In the genomic region with DNA sequence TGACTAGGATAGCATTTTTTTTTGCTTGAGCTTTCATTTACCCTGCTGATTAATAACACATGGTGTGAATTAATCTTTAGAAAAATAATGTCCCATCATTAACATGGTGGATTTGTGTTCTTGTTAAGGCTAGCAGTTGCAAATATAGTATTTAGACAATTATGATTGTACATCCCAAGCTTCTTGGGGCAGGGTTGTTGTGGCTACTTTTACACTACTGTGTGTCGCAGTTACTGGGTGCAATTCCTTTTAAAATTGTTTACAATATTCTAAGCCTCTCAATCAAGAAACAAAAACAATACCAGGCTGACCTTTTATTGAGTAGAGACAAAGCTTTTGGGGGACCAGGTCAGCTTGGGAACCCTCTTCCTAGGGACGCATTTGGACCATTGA, we compare ENCODE assay signal across 11 cellular contexts. TPM values are rescaled to one million over a fixed set of nuclear protein-coding genes. Genes with fewer than 3 reads are reported as not detected.
A peak's percentile ranks its signal among the peaks of the same experiment; 100 is the strongest.
DNase-seq lines count a peak whose midpoint lies in the region; ATAC-seq and TF ChIP-seq lines count a peak whose summit lies in the region.
"Had no signal": no experiment of that assay in that cellular context is flagged by ENCODE, and none has a peak within 500 bp of the region (broad histone marks: within the 10 kb centered on the region; RNA-seq: fewer than 3 reads in every experiment).

No MANE protein-coding gene starts in this region.

- CTCF ChIA-PET in CD8-positive, alpha-beta memory T cell (lab: Charles Lee), result no interaction called here
- CTCF ChIA-PET in activated B cell treated with CpG ODN at 0.5 μM for 24 hours (lab: Charles Lee), result no interaction called here

- ATAC-seq in activated B cell treated with CpG ODN at 0.5 μM for 24 hours (ENCODE audit: low read depth) (no peak), HG03196 (IDR thresholded peaks at IDR 0.05; ENCODE audit: unreplicated experiment) (no peak), GM21447 (IDR thresholded peaks at IDR 0.05; ENCODE audit: unreplicated experiment) (no peak)
- ATAC-seq: stimulated activated naive CD8-positive, alpha-beta T cell treated with anti-CD3 and anti-CD28 coated beads, Interleukin-15, Interleukin-2, amounts not matched to agents 100 U/mL and 50 U/mL, for 24 hours had no signal

- no peaks in the 10 kb centered on the region for H3K36me3 ChIP-seq in CD8-positive, alpha-beta memory T cell (ENCODE audit: insufficient read depth, low read length)
- H3K36me3 ChIP-seq in prostate gland, result no peaks in the 10 kb centered on the region

- no peak for DNase-seq in CD8-positive, alpha-beta memory T cell
- DNase-seq in activated B cell treated with CpG ODN at 0.5 μM for 24 hours, result no peak
- DNase-seq in fibroblast of the aortic adventitia (ENCODE audit: low read depth), result no peak
- no peak for DNase-seq in prostate gland (ENCODE audit: low spot score)
- DNase-seq in DMS114 treated with DMSO at 0.1 percent for 48 hours (lab: John Stamatoyannopoulos, UW; ENCODE audit: unreplicated experiment), result no peak
- DNase-seq in NCI-H1092 (lab: John Stamatoyannopoulos, UW), result no peak
- DNase-seq: amniotic stem cell; stimulated activated naive CD8-positive, alpha-beta T cell treated with anti-CD3 and anti-CD28 coated beads, Interleukin-15, Interleukin-2, amounts not matched to agents 100 U/mL and 50 U/mL, for 24 hours had no signal

- peaks cover 12% of the 10 kb centered on the region for H3K27me3 ChIP-seq in CD8-positive, alpha-beta memory T cell (ENCODE audit: insufficient read depth, low read length, poor library complexity, severe bottlenecking)
- H3K27me3 ChIP-seq in prostate gland (replicated peaks; ENCODE audit: insufficient read depth), result no peaks in the 10 kb centered on the region

- H3K4me1 Mint-ChIP-seq in CD8-positive, alpha-beta memory T cell, result peaks cover 4 to 20% (median 9%) of the 10 kb centered on the region in 3 donors
- peaks cover 12% of the 10 kb centered on the region for H3K4me1 Mint-ChIP-seq in activated B cell treated with CpG ODN at 0.5 μM for 24 hours

- H3K4me3 Mint-ChIP-seq in CD8-positive, alpha-beta memory T cell, result peak overlapping the region in 4 of 7 donors; percentile 9 to 74 (median 45)
- peak overlapping the region; percentile 16 for H3K4me3 Mint-ChIP-seq in activated B cell treated with CpG ODN at 0.5 μM for 24 hours

- H3K9me3 Mint-ChIP-seq in CD8-positive, alpha-beta memory T cell, result no peaks in the 10 kb centered on the region
- no peaks in the 10 kb centered on the region for H3K9me3 Mint-ChIP-seq in activated B cell treated with CpG ODN at 0.5 μM for 24 hours
- H3K9me3 Mint-ChIP-seq: IgD-negative memory B cell had no signal

- H3K27me3 Mint-ChIP-seq in CD8-positive, alpha-beta memory T cell, result peaks cover 28 to 55% of the 10 kb centered on the region in 2 donors
- peaks cover 5% of the 10 kb centered on the region for H3K27me3 Mint-ChIP-seq in activated B cell treated with CpG ODN at 0.5 μM for 24 hours

- POLR2A ChIA-PET in CD8-positive, alpha-beta memory T cell (lab: Charles Lee), result no interaction called here
- POLR2A ChIA-PET in activated B cell treated with CpG ODN at 0.5 μM for 24 hours (lab: Charles Lee), result no interaction called here

- no peak overlapping the region for H3K27ac ChIP-seq in CD8-positive, alpha-beta memory T cell (ENCODE audit: low read depth, low read length)
- peak overlapping the region; percentile 70 to 81 for H3K27ac ChIP-seq in prostate gland

- H3K9me3 ChIP-seq in CD8-positive, alpha-beta memory T cell (ENCODE audit: low read length), result no peaks in the 10 kb centered on the region
- H3K9me3 ChIP-seq in prostate gland, result no peaks in the 10 kb centered on the region

- H3K4me1 ChIP-seq in CD8-positive, alpha-beta memory T cell (ENCODE audit: insufficient read depth, low read length), result no peaks in the 10 kb centered on the region
- peaks cover 4% of the 10 kb centered on the region for H3K4me1 ChIP-seq in prostate gland (replicated peaks)

- WGBS in prostate gland, result 63% methylated on average over 2 of the region's 2 CpGs

- H3K4me3 ChIP-seq in CD8-positive, alpha-beta memory T cell (ENCODE audit: low read length), result no peak overlapping the region
- peak overlapping the region; percentile 94 for H3K4me3 ChIP-seq in fibroblast of the aortic adventitia (ENCODE audit: low read depth, low read length)
- no peak overlapping the region for H3K4me3 ChIP-seq in prostate gland

- no peaks in the 10 kb centered on the region for H3K36me3 Mint-ChIP-seq in CD8-positive, alpha-beta memory T cell
- no peaks in the 10 kb centered on the region for H3K36me3 Mint-ChIP-seq in activated B cell treated with CpG ODN at 0.5 μM for 24 hours (ENCODE audit: low read depth)
- H3K36me3 Mint-ChIP-seq: IgD-negative memory B cell had no signal

- H3K27ac Mint-ChIP-seq in CD8-positive, alpha-beta memory T cell, result no peak overlapping the region
- no peak overlapping the region for H3K27ac Mint-ChIP-seq in activated B cell treated with CpG ODN at 0.5 μM for 24 hours

- TF ChIP-seq CTCF in activated B cell treated with CpG ODN at 0.5 μM for 24 hours (IDR thresholded peaks at IDR 0.05) (no peak), fibroblast of the aortic adventitia (IDR thresholded peaks at IDR 0.05; ENCODE audit: insufficient read depth, low read length) (no peak), prostate gland (IDR thresholded peaks at IDR 0.05) (no peak)

- no peak for TF ChIP-seq POLR2A in prostate gland (IDR thresholded peaks at IDR 0.05)

- intact Hi-C loops in activated B cell treated with CpG ODN at 0.5 μM for 24 hours (cut with micrococcal nuclease), result loop anchor here (5.0 to 10.0 kb wide), 3 partner anchors 160 to 1075 kb away; partner anchors contain the start of gene RBM43
- intact Hi-C loops in prostate gland (cut with DNase I), result loop anchor here (5.0 to 10.0 kb wide), 7 partner anchors 60 to 377 kb away; partner anchors contain the start of genes ARL6IP6, PRPF40A and STAM2

RNA-seq across cellular contexts. Expression of gene FMNL2, which starts 2.5 kb away (rescaled TPM):
- total RNA-seq in CD8-positive, alpha-beta memory T cell, result under 1 TPM; 0.58 to 0.59 TPM
- polyA plus RNA-seq in CD8-positive, alpha-beta memory T cell, result 0.05 TPM
- 2.8 and 4.0 TPM in 2 replicates for total RNA-seq in activated B cell treated with CpG ODN at 0.5 μM for 24 hours
- total RNA-seq in fibroblast of the aortic adventitia (ENCODE audit: low replicate concordance), result 23.6 and 28.0 TPM in 2 replicates
- 10 to 100 TPM in 1 of 2 donors, 1 to 10 TPM in 1; 9.8 to 19.4 TPM for total RNA-seq in prostate gland
